8 cellular contexts compared by ENCODE assay signal in the genomic region with DNA sequence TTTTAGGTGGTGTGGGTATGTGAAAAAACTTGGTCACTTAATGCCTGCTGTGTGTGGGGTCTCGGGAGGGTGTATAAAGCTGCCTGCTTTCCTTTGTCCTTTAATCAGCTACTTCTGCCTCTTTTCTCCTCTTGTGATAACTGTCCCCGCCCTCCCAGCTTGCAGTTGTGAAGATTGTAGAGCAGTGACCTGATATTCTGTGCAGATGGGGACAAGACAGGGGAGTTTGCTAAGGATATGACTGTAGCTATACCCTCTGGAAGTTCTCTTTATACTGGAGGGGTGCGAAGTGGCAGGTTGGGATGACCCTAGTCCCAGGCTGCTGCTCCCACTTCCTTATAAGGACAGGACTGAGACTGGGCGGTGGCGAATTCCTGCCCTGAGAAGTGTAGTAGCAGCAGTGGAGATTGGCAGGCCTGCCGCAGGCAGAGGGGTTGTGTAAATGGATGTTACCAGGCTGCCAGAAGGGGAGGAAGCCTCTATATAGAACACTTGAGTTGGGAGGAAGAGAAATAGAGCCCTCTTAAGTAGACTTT. TPM values are rescaled to one million over a fixed set of nuclear protein-coding genes. Genes with fewer than 3 reads are reported as not detected.
DNase-seq lines count a peak whose midpoint lies in the region; ATAC-seq, FAIRE-seq and TF ChIP-seq lines count a peak whose summit lies in the region.

No MANE protein-coding gene starts in this region.

- H4K20me1 ChIP-seq in endothelial cell of umbilical vein (replicated peaks; ENCODE audit: control insufficient read depth, extremely low read depth, insufficient read depth, low read length) = no peaks in the 10 kb centered on the region

- TF ChIP-seq POLR2A in endothelial cell of umbilical vein (IDR thresholded peaks at IDR 0.05; ENCODE audit: low read depth, low read length) (no peak), testis (IDR thresholded peaks at IDR 0.05) (peak; percentile 14)

- H2AFZ ChIP-seq in endothelial cell of umbilical vein (ENCODE audit: low read depth, low read length) = no peak overlapping the region

- DNase-seq in EL (peak; percentile 74), KBM-7 (peak; percentile 64), endothelial cell of umbilical vein (ENCODE audit: low read depth, low spot score) (peak; percentile 57), memory B cell (ENCODE audit: low spot score in 2 of 2) (no peak), testis (peak; percentile 90)
- DNase-seq in T-helper 2 cell treated with Interferon-gamma antibody and Interleukin-4, amounts not matched to agents 5 μg/mL and 100 μg/mL, for 36 hours (ENCODE audit: low spot score) = no peak

- H3K4me2 ChIP-seq in endothelial cell of umbilical vein (ENCODE audit: insufficient read depth, low read length) = peak overlapping the region; percentile 96

- H3K9me1 ChIP-seq in endothelial cell of umbilical vein (replicated peaks; ENCODE audit: control insufficient read depth, extremely low read depth, insufficient read depth, low read length) = no peaks in the 10 kb centered on the region

- peak overlapping the region; percentile 98 for H3K27ac Mint-ChIP-seq in T-helper 2 cell treated with Interferon-gamma antibody and Interleukin-4, amounts not matched to agents 5 μg/mL and 100 μg/mL, for 36 hours
- H3K27ac Mint-ChIP-seq in memory B cell = peak overlapping the region; percentile 98

- H3K4me3 Mint-ChIP-seq in T-helper 2 cell treated with Interferon-gamma antibody and Interleukin-4, amounts not matched to agents 5 μg/mL and 100 μg/mL, for 36 hours = peak overlapping the region; percentile 94
- H3K4me3 Mint-ChIP-seq in memory B cell = peak overlapping the region; percentile 96

- whole genome bisulfite sequencing in testis, 2 donors = 12 to 21% methylated on average over 6 of the region's 6 CpGs

- H3K27me3 Mint-ChIP-seq in T-helper 2 cell treated with Interferon-gamma antibody and Interleukin-4, amounts not matched to agents 5 μg/mL and 100 μg/mL, for 36 hours (ENCODE audit: low read depth) = no peaks in the 10 kb centered on the region
- no peaks in the 10 kb centered on the region for H3K27me3 Mint-ChIP-seq in memory B cell

- peaks cover 22% of the 10 kb centered on the region for H3K4me1 ChIP-seq in endothelial cell of umbilical vein (ENCODE audit: control insufficient read depth, extremely low read depth, insufficient read depth, low read length)
- peaks cover 33% of the 10 kb centered on the region for H3K4me1 ChIP-seq in testis

- H3K36me3 ChIP-seq in endothelial cell of umbilical vein (ENCODE audit: control insufficient read depth in 2 of 2, extremely low read depth in 1 of 2, insufficient read depth in 2 of 2, low read length in 2 of 2) = peaks cover 18 to 33% of the 10 kb centered on the region in 2 experiments
- no peaks in the 10 kb centered on the region for H3K36me3 ChIP-seq in testis (ENCODE audit: low read depth, missing control alignments)

- TF ChIP-seq CTCF in endothelial cell of umbilical vein (IDR thresholded peaks at IDR 0.05; ENCODE audit: extremely low read depth in 1 of 2, insufficient read depth in 1 of 2, low read depth in 1 of 2, low read length in 2 of 2) = no peak
- TF ChIP-seq CTCF in testis (IDR thresholded peaks at IDR 0.05) = no peak

- no peaks in the 10 kb centered on the region for H3K9me3 Mint-ChIP-seq in T-helper 2 cell treated with Interferon-gamma antibody and Interleukin-4, amounts not matched to agents 5 μg/mL and 100 μg/mL, for 36 hours
- no peaks in the 10 kb centered on the region for H3K9me3 Mint-ChIP-seq in memory B cell

- POLR2A ChIA-PET in endothelial cell of umbilical vein (lab: Charles Lee) = interaction anchor here (1.3 to 2.2 kb wide), 5 partner anchors 10 to 41 kb away, joined by 3 to 38 read pairs (median 8); a partner anchor contains a TSS

- peaks cover 30% of the 10 kb centered on the region for H3K4me1 Mint-ChIP-seq in T-helper 2 cell treated with Interferon-gamma antibody and Interleukin-4, amounts not matched to agents 5 μg/mL and 100 μg/mL, for 36 hours (ENCODE audit: low read depth)
- H3K4me1 Mint-ChIP-seq in memory B cell = peaks cover 35% of the 10 kb centered on the region

- H3K27ac ChIP-seq in endothelial cell of umbilical vein (ENCODE audit: insufficient read depth, low read depth, low read length) (peak overlapping the region; percentile 87), testis (peak overlapping the region; percentile 98 to 99)

- CTCF ChIA-PET in endothelial cell of umbilical vein (lab: Charles Lee) = interaction anchor here (1.0 to 2.1 kb wide), 3 partner anchors 31 to 39 kb away, joined by 3 to 17 read pairs (median 14); a partner anchor contains a TSS

- H3K36me3 Mint-ChIP-seq in T-helper 2 cell treated with Interferon-gamma antibody and Interleukin-4, amounts not matched to agents 5 μg/mL and 100 μg/mL, for 36 hours (ENCODE audit: low read depth) = peaks cover 69% of the 10 kb centered on the region
- H3K36me3 Mint-ChIP-seq in memory B cell = peaks cover 22% of the 10 kb centered on the region

- BruUV-seq in endothelial cell of umbilical vein (replicated peaks; lab: Mats Ljungman, UMichigan) = TSS peak; percentile 66

- ATAC-seq in memory B cell (ENCODE audit: low read depth) (no peak), HG03571 (IDR thresholded peaks at IDR 0.05; ENCODE audit: unreplicated experiment) (no peak), HG02852 (IDR thresholded peaks at IDR 0.05; ENCODE audit: unreplicated experiment) (no peak)

- no peaks in the 10 kb centered on the region for H3K27me3 ChIP-seq in endothelial cell of umbilical vein (ENCODE audit: control insufficient read depth in 2 of 2, insufficient read depth in 2 of 2, low read length in 2 of 2)
- H3K27me3 ChIP-seq in testis = no peaks in the 10 kb centered on the region

- peaks cover 33% of the 10 kb centered on the region for H3K79me2 ChIP-seq in endothelial cell of umbilical vein (ENCODE audit: control insufficient read depth, insufficient read depth, low read length)

- H3K9ac ChIP-seq in endothelial cell of umbilical vein (replicated peaks; ENCODE audit: extremely low read depth, insufficient read depth, low read length) = peak overlapping the region; percentile 96

- dilution Hi-C loops in endothelial cell of umbilical vein (cut with MboI; ENCODE audit: extremely low pct_ligation_motif_present, low sequenced_read_pairs) = no loop called here

- H3K9me3 ChIP-seq in endothelial cell of umbilical vein (replicated peaks; ENCODE audit: control insufficient read depth, insufficient read depth, low read length) (no peaks in the 10 kb centered on the region), testis (no peaks in the 10 kb centered on the region)

- H3K4me3 ChIP-seq in endothelial cell of umbilical vein (replicated peaks in 1 of 3; ENCODE audit: insufficient read depth in 1 of 3, low read depth in 1 of 3, low read length in 3 of 3) (peak overlapping the region; percentile 78 to 98 (median 91)), testis (peak overlapping the region; percentile 76 to 85)

- intact Hi-C loops in endothelial cell of umbilical vein (cut with micrococcal nuclease) (no loop called here), testis (cut with DNase I; ENCODE audit: low total_unique reads) (no loop called here)

- no peak for FAIRE-seq in endothelial cell of umbilical vein (lab: Jason Lieb, UNC)

- in situ Hi-C loops in KBM-7 (cut with MboI; ENCODE audit: low pct_unique_long_range_greater_than_20kb, low sequenced_read_pairs) = no loop called here

RNA-seq across cellular contexts. Expression of a gene that starts 0.8 kb away (rescaled TPM):
- total RNA-seq in endothelial cell of umbilical vein = 2,364 and 2,543 TPM in 2 replicates
- 6,581 and 8,470 TPM in 2 replicates for polyA plus RNA-seq in endothelial cell of umbilical vein
- 8,079 and 10,456 TPM in 2 replicates for polyA plus RNA-seq in endothelial cell of umbilical vein (2011; cell fraction: cytosol; rRNA removed)
- 3,910 and 4,229 TPM in 2 replicates for polyA plus RNA-seq in endothelial cell of umbilical vein (2011; cell fraction: nucleus; rRNA removed)
- 3,697 and 4,342 TPM in 2 replicates for polyA plus RNA-seq in endothelial cell of umbilical vein (2012)
- 1,454 and 1,687 TPM in 2 replicates for polyA minus RNA-seq in endothelial cell of umbilical vein
- 254 TPM for polyA minus RNA-seq in endothelial cell of umbilical vein (2011; cell fraction: cytosol; rRNA and poly(A)+ RNA removed)
- polyA minus RNA-seq in endothelial cell of umbilical vein (2011; cell fraction: nucleus; rRNA and poly(A)+ RNA removed) = 383 and 457 TPM in 2 replicates
- 1,000 to 10,000 TPM in 1 of 2 donors, 100 to 1,000 TPM in 1; 939 to 1,373 TPM for total RNA-seq in testis
- 1,271 TPM for polyA plus RNA-seq in testis (ENCODE audit: insufficient read depth, low read depth, low replicate concordance)

RNA-seq across cellular contexts. Expression of a gene that starts 6.6 kb away (rescaled TPM):
- total RNA-seq in endothelial cell of umbilical vein (135 and 137 TPM in 2 replicates), testis (100 to 1,000 TPM; 229 to 428 TPM)
- polyA plus RNA-seq in endothelial cell of umbilical vein (130 and 185 TPM in 2 replicates), testis (ENCODE audit: insufficient read depth, low read depth, low replicate concordance) (480 TPM)
- 126 and 160 TPM in 2 replicates for polyA plus RNA-seq in endothelial cell of umbilical vein (2011; cell fraction: cytosol; rRNA removed)
- 61.3 and 80.4 TPM in 2 replicates for polyA plus RNA-seq in endothelial cell of umbilical vein (2011; cell fraction: nucleus; rRNA removed)
- 94.9 and 153 TPM in 2 replicates for polyA plus RNA-seq in endothelial cell of umbilical vein (2012)
- polyA minus RNA-seq in endothelial cell of umbilical vein = 46.8 and 54.7 TPM in 2 replicates
- 28.4 TPM for polyA minus RNA-seq in endothelial cell of umbilical vein (2011; cell fraction: cytosol; rRNA and poly(A)+ RNA removed)
- polyA minus RNA-seq in endothelial cell of umbilical vein (2011; cell fraction: nucleus; rRNA and poly(A)+ RNA removed) = 11.9 and 12.2 TPM in 2 replicates

RNA-seq across cellular contexts. Expression of a gene that starts 30.3 kb away (rescaled TPM):
- total RNA-seq in endothelial cell of umbilical vein (117 and 121 TPM in 2 replicates), testis (100 to 1,000 TPM; 106 to 148 TPM)
- polyA plus RNA-seq in endothelial cell of umbilical vein (51.1 and 51.9 TPM in 2 replicates), testis (ENCODE audit: insufficient read depth, low read depth, low replicate concordance) (69.5 TPM)
- 40.9 and 43.3 TPM in 2 replicates for polyA plus RNA-seq in endothelial cell of umbilical vein (2011; cell fraction: cytosol; rRNA removed)
- polyA plus RNA-seq in endothelial cell of umbilical vein (2011; cell fraction: nucleus; rRNA removed) = 286 and 302 TPM in 2 replicates
- 86.0 and 86.1 TPM in 2 replicates for polyA plus RNA-seq in endothelial cell of umbilical vein (2012)
- 152 and 159 TPM in 2 replicates for polyA minus RNA-seq in endothelial cell of umbilical vein
- polyA minus RNA-seq in endothelial cell of umbilical vein (2011; cell fraction: cytosol; rRNA and poly(A)+ RNA removed) = 42.2 TPM
- 150 and 170 TPM in 2 replicates for polyA minus RNA-seq in endothelial cell of umbilical vein (2011; cell fraction: nucleus; rRNA and poly(A)+ RNA removed)

RNA-seq across cellular contexts. Expression of a gene that starts 30.9 kb away (rescaled TPM):
- total RNA-seq in endothelial cell of umbilical vein (133 and 161 TPM in 2 replicates), testis (10 to 100 TPM; 72.0 to 99.8 TPM)
- polyA plus RNA-seq in endothelial cell of umbilical vein (233 and 234 TPM in 2 replicates), testis (ENCODE audit: insufficient read depth, low read depth, low replicate concordance) (50.8 TPM)
- 159 and 161 TPM in 2 replicates for polyA plus RNA-seq in endothelial cell of umbilical vein (2011; cell fraction: cytosol; rRNA removed)
- 247 and 260 TPM in 2 replicates for polyA plus RNA-seq in endothelial cell of umbilical vein (2011; cell fraction: nucleus; rRNA removed)
- polyA plus RNA-seq in endothelial cell of umbilical vein (2012) = 106 and 110 TPM in 2 replicates
- 309 and 339 TPM in 2 replicates for polyA minus RNA-seq in endothelial cell of umbilical vein
- 102 TPM for polyA minus RNA-seq in endothelial cell of umbilical vein (2011; cell fraction: cytosol; rRNA and poly(A)+ RNA removed)
- 90.2 and 91.4 TPM in 2 replicates for polyA minus RNA-seq in endothelial cell of umbilical vein (2011; cell fraction: nucleus; rRNA and poly(A)+ RNA removed)

RNA-seq across cellular contexts. Expression of a gene that starts 40.9 kb away (rescaled TPM):
- total RNA-seq in endothelial cell of umbilical vein (8.7 and 10.1 TPM in 2 replicates), testis (10 to 100 TPM; 16.2 to 20.6 TPM)
- polyA plus RNA-seq in endothelial cell of umbilical vein (2.6 and 3.0 TPM in 2 replicates), testis (ENCODE audit: insufficient read depth, low read depth, low replicate concordance) (12.4 TPM)
- 1.3 and 1.5 TPM in 2 replicates for polyA plus RNA-seq in endothelial cell of umbilical vein (2011; cell fraction: cytosol; rRNA removed)
- polyA plus RNA-seq in endothelial cell of umbilical vein (2011; cell fraction: nucleus; rRNA removed) = 5.0 and 6.5 TPM in 2 replicates
- 3.1 and 3.8 TPM in 2 replicates for polyA plus RNA-seq in endothelial cell of umbilical vein (2012)
- polyA minus RNA-seq in endothelial cell of umbilical vein = 12.2 and 15.4 TPM in 2 replicates
- polyA minus RNA-seq in endothelial cell of umbilical vein (2011; cell fraction: cytosol; rRNA and poly(A)+ RNA removed) = 3.3 TPM
- 13.9 and 21.3 TPM in 2 replicates for polyA minus RNA-seq in endothelial cell of umbilical vein (2011; cell fraction: nucleus; rRNA and poly(A)+ RNA removed)

Comparison
In these comparisons a context has a peak if more than half of its experiments do, and no peak if none do; other contexts are left out.
1. DNase-seq: peak in EL (single experiment), KBM-7 (single experiment), endothelial cell of umbilical vein (single experiment) and testis (single experiment); none in T-helper 2 cell treated with Interferon-gamma antibody and Interleukin-4, amounts not matched to agents 5 μg/mL and 100 μg/mL, for 36 hours (single experiment) and memory B cell (0 of 2).